Comparison of ENCODE assay signal across 8 cellular contexts in the genomic region with DNA sequence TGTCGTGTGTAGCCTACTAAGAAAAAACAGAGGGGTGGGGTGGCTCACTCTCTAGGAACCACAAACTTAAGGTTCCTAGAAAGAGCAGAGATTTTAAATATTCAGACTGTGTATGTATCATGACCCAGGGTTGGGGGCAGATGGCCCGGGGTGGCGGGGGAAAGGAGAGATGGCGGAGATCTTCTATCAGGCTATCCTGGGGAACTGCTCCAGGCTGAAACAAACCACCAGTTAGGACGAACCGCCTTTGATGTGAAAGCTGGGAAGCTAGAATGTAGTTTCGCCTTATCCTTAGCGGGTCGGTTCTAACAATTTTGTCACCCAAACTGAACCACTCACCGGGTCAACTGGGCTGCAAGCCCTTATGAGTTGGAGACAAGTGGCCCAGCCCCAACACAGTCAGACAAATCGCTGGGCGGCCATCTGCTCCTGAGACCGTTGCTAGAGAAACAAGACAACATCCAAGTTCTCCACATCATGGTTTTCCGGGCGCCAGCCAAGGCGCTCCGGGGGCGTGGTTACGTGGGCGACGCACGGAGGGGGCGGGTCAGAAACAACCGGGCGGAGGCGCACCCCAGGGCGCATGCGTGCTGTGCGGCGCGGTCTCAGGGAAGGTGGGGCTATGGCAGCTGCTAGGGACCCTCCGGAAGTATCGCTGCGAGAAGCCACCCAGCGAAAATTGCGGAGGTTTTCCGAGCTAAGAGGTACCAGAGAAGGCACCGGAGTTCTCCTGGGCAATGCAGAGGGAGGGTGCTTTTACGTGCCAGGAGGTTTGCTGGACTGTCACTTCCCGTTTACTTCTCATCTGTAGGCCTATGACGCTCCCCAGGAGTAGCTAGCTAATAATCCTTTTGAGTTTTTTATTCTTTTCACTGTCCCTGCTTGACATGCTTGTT. TPM values are rescaled to one million over a fixed set of nuclear protein-coding genes. Genes with fewer than 3 reads are reported as not detected.
DNase-seq lines count a peak whose midpoint lies in the region; ATAC-seq and TF ChIP-seq lines count a peak whose summit lies in the region.

Gene FPGT, plus strand, starts transcription at position 586 of the 896 bp plus-strand sequence. Its CDS starts 37 bp downstream, at position 623.
A gene with protein sequence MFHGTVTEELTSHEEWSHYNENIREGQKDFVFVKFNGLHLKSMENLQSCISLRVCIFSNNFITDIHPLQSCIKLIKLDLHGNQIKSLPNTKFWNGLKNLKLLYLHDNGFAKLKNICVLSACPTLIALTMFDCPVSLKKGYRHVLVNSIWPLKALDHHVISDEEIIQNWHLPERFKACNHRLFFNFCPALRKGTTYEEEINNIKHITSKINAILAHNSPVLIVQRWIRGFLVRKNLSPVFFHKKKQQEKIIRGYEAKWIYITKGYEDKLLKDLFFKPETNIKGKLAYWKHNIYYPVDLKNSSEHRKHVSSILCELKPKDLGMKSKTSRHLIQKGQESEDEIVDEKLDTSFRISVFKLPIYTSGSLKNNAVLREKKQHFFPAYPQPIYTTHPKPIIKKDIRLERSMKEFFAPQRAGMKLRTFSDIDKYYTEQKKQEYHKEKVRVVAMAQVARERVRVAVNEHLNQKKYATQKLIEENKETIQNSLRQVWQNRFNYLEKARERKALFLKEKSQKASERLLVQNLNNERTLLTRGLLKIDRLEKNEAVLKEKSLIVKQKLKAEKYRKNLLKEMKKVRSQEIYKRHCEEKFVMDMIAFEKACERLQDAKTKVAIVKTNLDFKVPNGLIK (minus strand): TSS at position 520 of the 896 bp plus-strand sequence. CDS start 14,492 bp downstream, outside the sequence.

- peak; percentile 94 for DNase-seq in ELR (ENCODE audit: low read depth)
- peak; percentile 89 for DNase-seq in H7
- DNase-seq in RWPE2 (ENCODE audit: low spot score): peak; percentile 82
- DNase-seq in activated effector memory CD4-positive, alpha-beta T cell treated with Interleukin-2 at 50 U/mL for 16 hours: peak; percentile 94
- DNase-seq in fibroblast of pulmonary artery (ENCODE audit: low read depth): peak; percentile 96
- peak; percentile 92 for DNase-seq in natural killer cell
- DNase-seq in stimulated activated naive CD4-positive, alpha-beta T cell (lab: John Stamatoyannopoulos, UW): peak; percentile 90 to 95 (median 92)

- peak within 1 kb of the TSS; percentile 80 for H3K9ac ChIP-seq in Loucy (ENCODE audit: low read depth, low read length, poor library complexity, severe bottlenecking)

- no peaks in the 10 kb centered on the region for H4K20me1 ChIP-seq in Loucy (ENCODE audit: insufficient read depth, low read length, poor library complexity, severe bottlenecking)

- peak within 1 kb of the TSS; percentile 32 for H3K27ac ChIP-seq in RWPE2 (ENCODE audit: poor library complexity, severe bottlenecking)

- H3K4me1 ChIP-seq in Loucy (ENCODE audit: insufficient read depth, low read length, poor library complexity, severe bottlenecking) (peaks cover 16% of the 10 kb centered on the region), RWPE2 (ENCODE audit: insufficient read depth, poor library complexity, severe bottlenecking) (no peaks in the 10 kb centered on the region)

- no peaks in the 10 kb centered on the region for H3K36me3 Mint-ChIP-seq in natural killer cell

- H3K79me2 ChIP-seq in Loucy (ENCODE audit: insufficient read depth, low read length): no peaks in the 10 kb centered on the region

- no peaks in the 10 kb centered on the region for H3F3A ChIP-seq in Loucy (ENCODE audit: low read depth)

- H3K4me2 ChIP-seq in Loucy (ENCODE audit: low read depth, low read length, poor library complexity, severe bottlenecking): peak within 1 kb of the TSS; percentile 88

- H3K9me3 Mint-ChIP-seq in natural killer cell: no peaks in the 10 kb centered on the region

- peak within 1 kb of the TSS; percentile 99 for H2AFZ ChIP-seq in Loucy (ENCODE audit: low read length)

- peaks cover 18 to 25% of the 10 kb centered on the region in 2 donors for H3K4me1 Mint-ChIP-seq in natural killer cell

- no peaks in the 10 kb centered on the region for H3K36me3 ChIP-seq in H7 (replicated peaks; ENCODE audit: control insufficient read depth, insufficient read depth, low read length)
- no peaks in the 10 kb centered on the region for H3K36me3 ChIP-seq in Loucy (ENCODE audit: insufficient read depth, low read length)
- H3K36me3 ChIP-seq in RWPE2 (ENCODE audit: low read depth): peaks cover 25% of the 10 kb centered on the region

- H3K9me3 ChIP-seq in Loucy (ENCODE audit: insufficient read depth, low read depth, low read length): no peaks in the 10 kb centered on the region
- no peaks in the 10 kb centered on the region for H3K9me3 ChIP-seq in RWPE2 (ENCODE audit: severe bottlenecking)

- peaks cover 0 to 8% of the 10 kb centered on the region in 2 donors for H3K27me3 Mint-ChIP-seq in natural killer cell (ENCODE audit: low read depth in 2 of 2)

- TF ChIP-seq CTCF in Loucy (conservative IDR thresholded peaks at IDR 0.05; ENCODE audit: low read length) (no peak), RWPE2 (IDR thresholded peaks at IDR 0.05; ENCODE audit: poor library complexity, severe bottlenecking) (no peak), fibroblast of pulmonary artery (IDR thresholded peaks at IDR 0.05; ENCODE audit: low read length, missing control alignments) (no peak), natural killer cell (IDR thresholded peaks at IDR 0.05) (no peak)

- intact Hi-C loops in natural killer cell (cut with micrococcal nuclease): loop anchor here (5.0 kb wide), 2 partner anchors 534 to 1916 kb away; partner anchors contain the start of genes CRYZ, NEGR1 and TYW3

- ATAC-seq in RWPE2 (ENCODE audit: low read depth) (peak; percentile 95), natural killer cell (peak; percentile 97 to 100 (median 97))

- peak within 1 kb of the TSS; percentile 95 for H3K4me3 Mint-ChIP-seq in natural killer cell

- H3K27ac Mint-ChIP-seq in natural killer cell: peak within 1 kb of the TSS; percentile 92 to 93

- H3K4me3 ChIP-seq in H7 (ENCODE audit: insufficient read depth, low read depth, low read length) (peak within 1 kb of the TSS; percentile 70), Loucy (ENCODE audit: low read length, poor library complexity, severe bottlenecking) (peak within 1 kb of the TSS; percentile 89), RWPE2 (ENCODE audit: severe bottlenecking) (peak within 1 kb of the TSS; percentile 46), fibroblast of pulmonary artery (replicated peaks; ENCODE audit: low read depth, low read length) (peak within 1 kb of the TSS; percentile 91)

- H3K27me3 ChIP-seq in H7 (ENCODE audit: control insufficient read depth, insufficient read depth, low read length) (no peaks in the 10 kb centered on the region), Loucy (ENCODE audit: insufficient read depth, low read length, poor library complexity, severe bottlenecking) (no peaks in the 10 kb centered on the region), RWPE2 (ENCODE audit: insufficient read depth, poor library complexity, severe bottlenecking) (no peaks in the 10 kb centered on the region)

- no peaks in the 10 kb centered on the region for H3K9me2 ChIP-seq in Loucy (replicated peaks; ENCODE audit: low read depth, low read length)

RNA-seq across cellular contexts. Expression of gene FPGT, which starts in this region (rescaled TPM):
- 2.1 and 2.7 TPM in 2 replicates for total RNA-seq in H7 (2014; rRNA removed; shearing (Covaris generic))
- 1 to 10 TPM; 3.0 to 5.4 (median 3.5) TPM for total RNA-seq in natural killer cell

RNA-seq across cellular contexts. Expression of the second gene that starts in this region (rescaled TPM):
- total RNA-seq in H7 (2014; rRNA removed; shearing (Covaris generic)): 0.42 and 0.96 TPM in 2 replicates
- total RNA-seq in natural killer cell: under 1 TPM; 0.16 to 0.85 (median 0.59) TPM

Comparison
In these comparisons a context has a peak if more than half of its experiments do, and no peak if none do; other contexts are left out.
1. Peak in every context shown above with its lines: DNase-seq, ATAC-seq, H3K4me3 ChIP-seq and H3K27ac ChIP-seq.